ENCODE assay signal across 21 cellular contexts in genomic region chr14:74213907-74214803, GRCh38. TPM values are rescaled to one million over a fixed set of nuclear protein-coding genes. Genes with fewer than 3 reads are reported as not detected.
"Had no signal": no experiment of that assay in that cellular context is flagged by ENCODE, and none has a peak within 500 bp of the region (broad histone marks: within the 10 kb centered on the region; RNA-seq: fewer than 3 reads in every experiment).

No MANE protein-coding gene starts in this region.

- DNase-seq: activated CD4-positive, alpha-beta memory T cell treated with anti-CD3 and anti-CD28 coated beads, Interleukin-2, amount 10 ng/mL, durations not matched to agents 7 days and 5 days; activated CD4-positive, alpha-beta T cell treated with anti-CD3 and anti-CD28 coated beads, Interleukin-2, amount 10 ng/mL, durations not matched to agents 24 days and 14 days; activated effector memory CD4-positive, alpha-beta T cell treated with Interleukin-2 at 50 U/mL for 16 hours; activated naive CD4-positive, alpha-beta T cell treated with anti-CD3 and anti-CD28 coated beads for 36 hours; activated naive CD8-positive, alpha-beta T cell treated with anti-CD3 and anti-CD28 coated beads, Interleukin-2, amount 10 ng/mL, durations not matched to agents 7 days and 5 days; activated T-cell treated with anti-CD3 and anti-CD28 coated beads, Interleukin-2, amount 50 U/mL, for 72 hours; amniotic stem cell; colonic mucosa; heart left ventricle; kidney; naive thymus-derived CD8-positive, alpha-beta T cell; pancreas; small intestine; stimulated activated CD4-positive, alpha-beta T cell treated with anti-CD3 and anti-CD28 coated beads, Interleukin-2, amount 100 ng/mL, for 24 hours; stimulated activated naive CD8-positive, alpha-beta T cell treated with anti-CD3 and anti-CD28 coated beads, Interleukin-15, amount 100 ng/mL, for 72 hours; transverse colon; uterus had no signal

- ATAC-seq: activated CD4-positive, CD25-positive, alpha-beta regulatory T cell treated with anti-CD3 and anti-CD28 coated beads, Interleukin-2, amount 50 U/mL, for 24 hours; activated T-cell treated with anti-CD3 and anti-CD28 coated beads, Interleukin-2, amount 50 U/mL, for 72 hours; heart left ventricle; left lung; naive thymus-derived CD8-positive, alpha-beta T cell; pancreas; sciatic nerve; stimulated activated effector memory CD8-positive, alpha-beta T cell treated with anti-CD3 and anti-CD28 coated beads, Interleukin-12 subunit alpha, Interleukin-12 subunit beta, amount 100 ng/mL, for 72 hours; stimulated activated naive CD8-positive, alpha-beta T cell treated with anti-CD3 and anti-CD28 coated beads, Interleukin-15, amount 100 ng/mL, for 72 hours had no signal

- FAIRE-seq: kidney, pancreas, small intestine had no signal

RNA-seq across cellular contexts. Expression of gene VSX2, which starts 25.1 kb away (rescaled TPM):
- polyA plus RNA-seq: heart left ventricle; naive thymus-derived CD8-positive, alpha-beta T cell; pancreas; small intestine had no signal
